In genomic region chr18:3094355-3094684, GRCh38 we compare ENCODE assay signal across 22 cellular contexts.
A peak's percentile ranks its signal among the peaks of the same experiment; 100 is the strongest.
DNase-seq lines count a peak whose midpoint lies in the region; ATAC-seq and TF ChIP-seq lines count a peak whose summit lies in the region.
"Had no signal": no experiment of that assay in that cellular context is flagged by ENCODE, and none has a peak within 500 bp of the region (broad histone marks: within the 10 kb centered on the region; RNA-seq: fewer than 3 reads in every experiment).

No MANE protein-coding gene starts in this region.

- H3K9me3 ChIP-seq in left ventricle myocardium inferior (replicated peaks) = no peaks in the 10 kb centered on the region
- H3K9me3 ChIP-seq: gastroesophageal sphincter, thoracic aorta, vagina had no signal

- no peak overlapping the region for H3K4me3 Mint-ChIP-seq in chondrocyte (ENCODE audit: unreplicated experiment)
- H3K4me3 Mint-ChIP-seq: activated B cell treated with CpG ODN at 0.5 μM for 24 hours; activated naive CD4-positive, alpha-beta T cell treated with anti-CD3 and anti-CD28 coated beads, Interleukin-2, amount 50 U/mL, for 24 hours; CD14-positive monocyte had no signal

- peak overlapping the region; percentile 27 for H3K27ac Mint-ChIP-seq in chondrocyte (ENCODE audit: unreplicated experiment)
- H3K27ac Mint-ChIP-seq: activated B cell treated with CpG ODN at 0.5 μM for 24 hours; activated naive CD4-positive, alpha-beta T cell treated with anti-CD3 and anti-CD28 coated beads, Interleukin-2, amount 50 U/mL, for 24 hours; CD14-positive monocyte had no signal

- intact Hi-C loops in Right ventricle myocardium superior (cut with DNase I) (no loop called here), left ventricle myocardium inferior (cut with micrococcal nuclease) (no loop called here), head of caudate nucleus (cut with DNase I) (no loop called here)

- no peak overlapping the region for H3K4me3 ChIP-seq in left ventricle myocardium inferior
- H3K4me3 ChIP-seq: gastroesophageal sphincter, vagina had no signal

- no peaks in the 10 kb centered on the region for H3K27me3 Mint-ChIP-seq in chondrocyte (ENCODE audit: low read depth)
- H3K27me3 Mint-ChIP-seq: activated B cell treated with CpG ODN at 0.5 μM for 24 hours; activated naive CD4-positive, alpha-beta T cell treated with anti-CD3 and anti-CD28 coated beads, Interleukin-2, amount 50 U/mL, for 24 hours had no signal

- H3K36me3 Mint-ChIP-seq in chondrocyte (ENCODE audit: low read depth) = no peaks in the 10 kb centered on the region
- H3K36me3 Mint-ChIP-seq: activated naive CD4-positive, alpha-beta T cell treated with anti-CD3 and anti-CD28 coated beads, Interleukin-2, amount 50 U/mL, for 24 hours; CD14-positive monocyte had no signal

- ATAC-seq in Right ventricle myocardium superior (ENCODE audit: poor library complexity) (peak; percentile 10), GM19452 (IDR thresholded peaks at IDR 0.05; ENCODE audit: unreplicated experiment) (no peak)
- ATAC-seq: gastroesophageal sphincter; sciatic nerve; stimulated activated naive CD8-positive, alpha-beta T cell treated with anti-CD3 and anti-CD28 coated beads, Interleukin-15, Interleukin-2, amounts not matched to agents 100 U/mL and 50 U/mL, for 24 hours had no signal

- no peaks in the 10 kb centered on the region for H3K9me3 Mint-ChIP-seq in chondrocyte (ENCODE audit: low read depth)
- H3K9me3 Mint-ChIP-seq: activated B cell treated with CpG ODN at 0.5 μM for 24 hours; activated naive CD4-positive, alpha-beta T cell treated with anti-CD3 and anti-CD28 coated beads, Interleukin-2, amount 50 U/mL, for 24 hours had no signal

- H3K4me1 ChIP-seq in left ventricle myocardium inferior = peaks cover 34% of the 10 kb centered on the region
- H3K4me1 ChIP-seq: vagina had no signal

- H3K36me3 ChIP-seq in left ventricle myocardium inferior = peaks cover 30% of the 10 kb centered on the region
- H3K36me3 ChIP-seq: thoracic aorta, vagina had no signal

- H3K27me3 ChIP-seq in left ventricle myocardium inferior (ENCODE audit: low read depth) = no peaks in the 10 kb centered on the region
- H3K27me3 ChIP-seq: gastroesophageal sphincter, vagina had no signal

- H3K27ac ChIP-seq in left ventricle myocardium inferior (replicated peaks) = no peak overlapping the region
- H3K27ac ChIP-seq: gastroesophageal sphincter, vagina had no signal

- TF ChIP-seq CTCF in left ventricle myocardium inferior (IDR thresholded peaks at IDR 0.05; ENCODE audit: borderline replicate concordance) = no peak
- no peak for TF ChIP-seq CTCF in chondrocyte (IDR thresholded peaks at IDR 0.05)

- peaks cover 30% of the 10 kb centered on the region for H3K4me1 Mint-ChIP-seq in chondrocyte (ENCODE audit: low read depth)
- H3K4me1 Mint-ChIP-seq: activated B cell treated with CpG ODN at 0.5 μM for 24 hours, CD14-positive monocyte had no signal

- DNase-seq in Right ventricle myocardium superior (no peak), left ventricle myocardium inferior (no peak), NCI-H146 treated with DMSO at 0.1 percent for 48 hours (lab: John Stamatoyannopoulos, UW; ENCODE audit: unreplicated experiment) (peak; percentile 77), chondrocyte (ENCODE audit: low spot score) (no peak), dedifferentiated amniotic fluid mesenchymal stem cell (ENCODE audit: extremely low spot score) (no peak), head of caudate nucleus (no peak)
- DNase-seq: activated B cell treated with CpG ODN at 0.5 μM for 24 hours; activated CD4-positive, alpha-beta T cell treated with anti-CD3 and anti-CD28 coated beads, Interleukin-2, amount 50 U/mL, for 4 hours; activated CD8-positive, alpha-beta memory T cell treated with anti-CD3 and anti-CD28 coated beads, Interleukin-2, amount 50 U/mL, for 4 hours; hypothalamus; KG1; NCI-H2171 treated with DMSO at 0.1 percent for 48 hours; posterior cingulate gyrus; stimulated activated naive CD8-positive, alpha-beta T cell treated with anti-CD3 and anti-CD28 coated beads, Interleukin-15, Interleukin-2, amounts not matched to agents 100 U/mL and 50 U/mL, for 24 hours; T1000 had no signal
